Comparison of ENCODE assay signal across 23 cellular contexts in the genomic region with DNA sequence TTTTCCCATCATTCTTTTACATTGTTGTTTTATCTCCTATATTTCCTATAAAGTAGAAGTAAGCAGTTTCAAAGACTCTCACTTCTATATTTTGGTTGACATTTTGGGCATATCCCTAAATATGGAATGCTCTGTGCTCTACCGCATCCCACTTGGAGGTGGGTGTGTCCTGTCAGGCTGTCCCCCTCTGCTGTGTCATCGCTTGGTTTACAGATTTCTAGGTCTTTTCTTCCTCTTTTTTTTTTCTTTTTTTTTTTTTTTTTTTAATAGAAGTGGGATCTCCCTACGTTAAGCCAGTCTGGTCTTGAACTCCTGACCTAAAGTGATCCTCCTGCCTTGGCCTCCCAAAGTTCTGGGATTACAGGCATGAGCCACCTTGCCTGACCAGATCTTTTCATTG. TPM values are rescaled to one million over a fixed set of nuclear protein-coding genes. Genes with fewer than 3 reads are reported as not detected.
"Had no signal": no experiment of that assay in that cellular context is flagged by ENCODE, and none has a peak within 500 bp of the region (broad histone marks: within the 10 kb centered on the region; RNA-seq: fewer than 3 reads in every experiment).

No MANE protein-coding gene starts in this region.

- DNase-seq: activated CD4-positive, alpha-beta T cell treated with anti-CD3 and anti-CD28 coated beads, Interleukin-2, amount 50 U/mL, for 48 hours; activated naive CD4-positive, alpha-beta T cell; activated naive CD8-positive, alpha-beta T cell treated with anti-CD3 and anti-CD28 coated beads, Interleukin-2, amount 10 ng/mL, durations not matched to agents 7 days and 5 days; amygdala; dermis blood vessel endothelial cell; effector memory CD4-positive, alpha-beta T cell; esophagus squamous epithelium; lower lobe of right lung; ovary; psoas muscle; right lobe of liver; small intestine; stimulated activated CD4-positive, alpha-beta T cell treated with anti-CD3 and anti-CD28 coated beads, Interleukin-15, amount 100 ng/mL, for 24 hours; stimulated activated CD4-positive, alpha-beta T cell treated with anti-CD3 and anti-CD28 coated beads, Interleukin-2, amount 100 ng/mL, for 48 hours; stomach; T1000; trophoblast cell had no signal

- H3K27ac Mint-ChIP-seq: activated naive CD8-positive, alpha-beta T cell treated with anti-CD3 and anti-CD28 coated beads, Interleukin-2, amount 10 ng/mL, durations not matched to agents 7 days and 5 days; neural progenitor cell had no signal

- H3K4me3 Mint-ChIP-seq: activated naive CD8-positive, alpha-beta T cell treated with anti-CD3 and anti-CD28 coated beads, Interleukin-2, amount 10 ng/mL, durations not matched to agents 7 days and 5 days; neural progenitor cell had no signal

- ATAC-seq: lower lobe of right lung, psoas muscle, right lobe of liver had no signal

- H3K27me3 Mint-ChIP-seq: activated naive CD8-positive, alpha-beta T cell treated with anti-CD3 and anti-CD28 coated beads, Interleukin-2, amount 10 ng/mL, durations not matched to agents 7 days and 5 days had no signal

- H3K9me3 Mint-ChIP-seq: activated naive CD8-positive, alpha-beta T cell treated with anti-CD3 and anti-CD28 coated beads, Interleukin-2, amount 10 ng/mL, durations not matched to agents 7 days and 5 days had no signal

RNA-seq across cellular contexts. Expression of a gene that starts 60.0 kb away (rescaled TPM):
- total RNA-seq: cardiac muscle cell; chondrocyte; dermis blood vessel endothelial cell; esophagus squamous epithelium; lower lobe of right lung; ovary; psoas muscle; right lobe of liver; T-helper 1 cell treated with Interleukin-12 subunit alpha and Interleukin-12 subunit beta and Interleukin-4 antibody, amounts not matched to agents 30 ng/mL and 1 ng/mL, for 36 hours; temporal lobe; vagina had no signal
- polyA plus RNA-seq: ovary, psoas muscle, small intestine, stomach had no signal
